Comparison of ENCODE assay signal across 1 cellular context in genomic region chr6:20705741-20706140, GRCh38.
TF ChIP-seq lines count a peak whose summit lies in the region.

No MANE protein-coding gene starts in this region.

TF ChIP-seq in GM12878, 131 proteins besides CTCF, POLR2A, EP300 and RAD21 (continued from another document and continues in another):
- TF ChIP-seq ZBTB11 (CRISPR knock-in tag; IDR thresholded peaks at IDR 0.05) (no peak), ELK1 (IDR thresholded peaks at IDR 0.05; ENCODE audit: low read depth, low read length) (no peak), NR2F1 (conservative IDR thresholded peaks at IDR 0.05) (no peak), CREM (IDR thresholded peaks at IDR 0.05; ENCODE audit: low read depth) (peak; percentile 57; the same call in 1 of the 2 replicates), BMI1 (IDR thresholded peaks at IDR 0.05; ENCODE audit: borderline replicate concordance) (no peak), GABPA (IDR thresholded peaks at IDR 0.05; ENCODE audit: low read depth) (no peak), RAD51 (IDR thresholded peaks at IDR 0.05) (no peak), IRF3 (IDR thresholded peaks at IDR 0.05) (no peak), ZZZ3 (IDR thresholded peaks at IDR 0.05; ENCODE audit: control insufficient read depth, insufficient read length, low read depth) (no peak), EZH2 (IDR thresholded peaks at IDR 0.05; ENCODE audit: borderline replicate concordance, control insufficient read depth, low read depth, low read length) (no peak), SREBF2 (IDR thresholded peaks at IDR 0.05; ENCODE audit: low read length) (no peak), MYC (IDR thresholded peaks at IDR 0.05; ENCODE audit: insufficient read depth, insufficient read length, insufficient replicate concordance, low read length, severe bottlenecking) (no peak), NFYA (IDR thresholded peaks at IDR 0.05; ENCODE audit: borderline replicate concordance, low read depth, low read length) (no peak), POLR2AphosphoS5 (IDR thresholded peaks at IDR 0.05; ENCODE audit: low read length) (no peak), BACH1 (IDR thresholded peaks at IDR 0.05; ENCODE audit: borderline replicate concordance) (no peak), EED (IDR thresholded peaks at IDR 0.05; ENCODE audit: low read depth) (peak; percentile 65), FOXM1 (IDR thresholded peaks at IDR 0.05; ENCODE audit: low read depth, low read length) (no peak), RELB (IDR thresholded peaks at IDR 0.05; ENCODE audit: low read depth) (no peak), JUND (IDR thresholded peaks at IDR 0.05; ENCODE audit: low read depth, low read length) (no peak), RUNX3 (IDR thresholded peaks at IDR 0.05; ENCODE audit: low read length) (peak; percentile 65; the same call in 1 of the 2 replicates), ZNF384 (IDR thresholded peaks at IDR 0.05; ENCODE audit: borderline replicate concordance, low read depth, low read length) (no peak), ZNF24 (IDR thresholded peaks at IDR 0.05) (no peak), BHLHE40 (IDR thresholded peaks at IDR 0.05; ENCODE audit: borderline replicate concordance in 1 of 2, low read depth in 2 of 2, low read length in 1 of 2) (no peak), CREB1 (IDR thresholded peaks at IDR 0.05; ENCODE audit: low read depth) (no peak), KLF5 (IDR thresholded peaks at IDR 0.05; ENCODE audit: partially characterized antibody) (no peak), NRF1 (conservative IDR thresholded peaks at IDR 0.05; ENCODE audit: low read depth, low read length) (no peak), JUNB (IDR thresholded peaks at IDR 0.05) (peak; percentile 87), ZBTB40 (IDR thresholded peaks at IDR 0.05; ENCODE audit: borderline replicate concordance) (no peak), ZSCAN29 (IDR thresholded peaks at IDR 0.05) (no peak), CBFB (IDR thresholded peaks at IDR 0.05; ENCODE audit: low read depth) (0 out of 2 replicates have a peak, but pooled peaks have one; percentile 18), SMC3 (IDR thresholded peaks at IDR 0.05; ENCODE audit: borderline replicate concordance, low read length) (no peak), ATF2 (IDR thresholded peaks at IDR 0.05; ENCODE audit: low read length) (no peak), SUPT20H (IDR thresholded peaks at IDR 0.05; ENCODE audit: borderline replicate concordance, control insufficient read depth, low read depth, low read length) (no peak), ATF7 (IDR thresholded peaks at IDR 0.05; ENCODE audit: low read depth) (no peak), SP1 (IDR thresholded peaks at IDR 0.05; ENCODE audit: low read depth, low read length) (no peak), PKNOX1 (IDR thresholded peaks at IDR 0.05) (no peak), SMAD1 (IDR thresholded peaks at IDR 0.05; ENCODE audit: low read depth, partially characterized antibody) (no peak), ZNF622 (IDR thresholded peaks at IDR 0.05) (no peak), ZBTB33 (IDR thresholded peaks at IDR 0.05) (no peak), SMARCA5 (IDR thresholded peaks at IDR 0.05) (no peak), BCL3 (IDR thresholded peaks at IDR 0.05; ENCODE audit: borderline replicate concordance, insufficient read depth, low read depth, low read length, poor library complexity, severe bottlenecking) (peak; percentile 24), IKZF2 (IDR thresholded peaks at IDR 0.05) (no peak)
